In genomic region chr10:131860806-131861440, GRCh38 we compare ENCODE assay signal across 1 cellular context.
TF ChIP-seq lines count a peak whose summit lies in the region.

No MANE protein-coding gene starts in this region.

TF ChIP-seq in HCT116, 20 proteins besides CTCF, POLR2A, EP300 and RAD21 (continued from another document):
- TF ChIP-seq POLR2AphosphoS5 (IDR thresholded peaks at IDR 0.05; ENCODE audit: low read depth, low read length) (no peak), EZH2phosphoT487 (IDR thresholded peaks at IDR 0.05; ENCODE audit: borderline replicate concordance) (no peak), ZNF274 (IDR thresholded peaks at IDR 0.05; ENCODE audit: low read depth, low read length) (no peak), JUND (IDR thresholded peaks at IDR 0.05) (no peak), SRF (IDR thresholded peaks at IDR 0.05; ENCODE audit: low read depth) (no peak), ELF1 (IDR thresholded peaks at IDR 0.05; ENCODE audit: borderline replicate concordance, low read depth) (no peak), CBX3 (IDR thresholded peaks at IDR 0.05; ENCODE audit: low read depth) (no peak), YY1 (IDR thresholded peaks at IDR 0.05; ENCODE audit: extremely low read depth, insufficient replicate concordance, low read depth, low read length) (no peak), CEBPB (IDR thresholded peaks at IDR 0.05; ENCODE audit: low read depth) (no peak), SIN3A (IDR thresholded peaks at IDR 0.05; ENCODE audit: low read depth) (no peak), ZFX (IDR thresholded peaks at IDR 0.05) (no peak)
- TF ChIP-seq, protein P1, sequence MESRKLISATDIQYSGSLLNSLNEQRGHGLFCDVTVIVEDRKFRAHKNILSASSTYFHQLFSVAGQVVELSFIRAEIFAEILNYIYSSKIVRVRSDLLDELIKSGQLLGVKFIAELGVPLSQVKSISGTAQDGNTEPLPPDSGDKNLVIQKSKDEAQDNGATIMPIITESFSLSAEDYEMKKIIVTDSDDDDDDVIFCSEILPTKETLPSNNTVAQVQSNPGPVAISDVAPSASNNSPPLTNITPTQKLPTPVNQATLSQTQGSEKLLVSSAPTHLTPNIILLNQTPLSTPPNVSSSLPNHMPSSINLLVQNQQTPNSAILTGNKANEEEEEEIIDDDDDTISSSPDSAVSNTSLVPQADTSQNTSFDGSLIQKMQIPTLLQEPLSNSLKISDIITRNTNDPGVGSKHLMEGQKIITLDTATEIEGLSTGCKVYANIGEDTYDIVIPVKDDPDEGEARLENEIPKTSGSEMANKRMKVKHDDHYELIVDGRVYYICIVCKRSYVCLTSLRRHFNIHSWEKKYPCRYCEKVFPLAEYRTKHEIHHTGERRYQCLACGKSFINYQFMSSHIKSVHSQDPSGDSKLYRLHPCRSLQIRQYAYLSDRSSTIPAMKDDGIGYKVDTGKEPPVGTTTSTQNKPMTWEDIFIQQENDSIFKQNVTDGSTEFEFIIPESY (IDR thresholded peaks at IDR 0.05; ENCODE audit: extremely low read depth, insufficient replicate concordance, low read length): no peak
